Comparison of ENCODE assay signal across 8 cellular contexts in genomic region chr14:93045211-93045674, GRCh38.
DNase-seq lines count a peak whose midpoint lies in the region; ATAC-seq and TF ChIP-seq lines count a peak whose summit lies in the region.

No MANE protein-coding gene starts in this region.

- no peaks in the 10 kb centered on the region for H3K9me3 ChIP-seq in duodenal mucosa (ENCODE audit: control insufficient read depth in 1 of 2, low read length in 2 of 2)

- no peak for ATAC-seq in HG03097 (IDR thresholded peaks at IDR 0.05; ENCODE audit: low FRiP score, unreplicated experiment)
- no peak for ATAC-seq in activated T-cell treated with anti-CD3 and anti-CD28 coated beads, Interleukin-2, amount 50 U/mL, for 4 hours

- H3K27me3 Mint-ChIP-seq in neural crest cell (ENCODE audit: low read depth), result peaks cover 29% of the 10 kb centered on the region
- H3K27me3 Mint-ChIP-seq in activated T-cell treated with anti-CD3 and anti-CD28 coated beads, Interleukin-2, amount 50 U/mL, for 4 hours (ENCODE audit: low read depth), result no peaks in the 10 kb centered on the region

- H3K4me3 Mint-ChIP-seq in neural crest cell, result peak overlapping the region; percentile 0
- H3K4me3 Mint-ChIP-seq in activated T-cell treated with anti-CD3 and anti-CD28 coated beads, Interleukin-2, amount 50 U/mL, for 4 hours, result no peak overlapping the region

- no peak for TF ChIP-seq CTCF in neural crest cell (conservative IDR thresholded peaks at IDR 0.05)

- H3K27ac Mint-ChIP-seq in neural crest cell (ENCODE audit: unreplicated experiment), result no peak overlapping the region

- no peak overlapping the region for H3K4me3 ChIP-seq in duodenal mucosa (ENCODE audit: low read depth in 1 of 2, low read length in 2 of 2)

- H3K27me3 ChIP-seq in duodenal mucosa (ENCODE audit: control insufficient read depth in 1 of 2, insufficient read depth in 2 of 2, low read length in 2 of 2), result no peaks in the 10 kb centered on the region

- H3K4me1 Mint-ChIP-seq in neural crest cell, result peaks cover 49% of the 10 kb centered on the region
- H3K4me1 Mint-ChIP-seq in activated T-cell treated with anti-CD3 and anti-CD28 coated beads, Interleukin-2, amount 50 U/mL, for 4 hours (ENCODE audit: low read depth), result peaks cover 39% of the 10 kb centered on the region

- peaks cover 94 to 96% of the 10 kb centered on the region in 2 donors for H3K4me1 ChIP-seq in duodenal mucosa (ENCODE audit: control insufficient read depth in 1 of 2, insufficient read depth in 2 of 2, low read length in 2 of 2)

- H3K36me3 ChIP-seq in duodenal mucosa (ENCODE audit: control insufficient read depth in 1 of 2, insufficient read depth in 2 of 2, low read length in 2 of 2), result no peaks in the 10 kb centered on the region

- DNase-seq in DMS79 treated with DMSO at 0.1 percent for 48 hours (lab: John Stamatoyannopoulos, UW) (peak; percentile 45), MV-4-11 (lab: John Stamatoyannopoulos, UW) (peak; percentile 17), neural crest cell (ENCODE audit: low read depth, low spot score) (no peak)
- no peak for DNase-seq in effector CD4-positive, alpha-beta T cell
- no peak for DNase-seq in NK-92 treated with Interleukin-12 subunit alpha and Interleukin-12 subunit beta, amount 100 ng/mL, for 24 hours (lab: John Stamatoyannopoulos, UW)
- DNase-seq in activated T-cell treated with anti-CD3 and anti-CD28 coated beads, Interleukin-2, amount 50 U/mL, for 4 hours, result no peak

- peak overlapping the region; percentile 40 to 62 for H3K9ac ChIP-seq in duodenal mucosa (ENCODE audit: low read depth in 1 of 2, low read length in 2 of 2)

- peak overlapping the region; percentile 91 for H3K27ac ChIP-seq in duodenal mucosa (ENCODE audit: low read depth, low read length)

- H3K36me3 Mint-ChIP-seq in neural crest cell (ENCODE audit: low read depth), result no peaks in the 10 kb centered on the region
- peaks cover 4% of the 10 kb centered on the region for H3K36me3 Mint-ChIP-seq in activated T-cell treated with anti-CD3 and anti-CD28 coated beads, Interleukin-2, amount 50 U/mL, for 4 hours (ENCODE audit: insufficient read depth)

- no peaks in the 10 kb centered on the region for H3K9me3 Mint-ChIP-seq in neural crest cell
- no peaks in the 10 kb centered on the region for H3K9me3 Mint-ChIP-seq in activated T-cell treated with anti-CD3 and anti-CD28 coated beads, Interleukin-2, amount 50 U/mL, for 4 hours

Comparison
In these comparisons a context has a peak if more than half of its experiments do, and no peak if none do; other contexts are left out.
1. DNase-seq: peak in DMS79 treated with DMSO at 0.1 percent for 48 hours (single experiment) and MV-4-11 (single experiment); none in neural crest cell (single experiment), effector CD4-positive, alpha-beta T cell (single experiment), NK-92 treated with Interleukin-12 subunit alpha and Interleukin-12 subunit beta, amount 100 ng/mL, for 24 hours (single experiment) and activated T-cell treated with anti-CD3 and anti-CD28 coated beads, Interleukin-2, amount 50 U/mL, for 4 hours (single experiment).